Comparison of ENCODE assay signal across 2 cellular contexts in the genomic region with DNA sequence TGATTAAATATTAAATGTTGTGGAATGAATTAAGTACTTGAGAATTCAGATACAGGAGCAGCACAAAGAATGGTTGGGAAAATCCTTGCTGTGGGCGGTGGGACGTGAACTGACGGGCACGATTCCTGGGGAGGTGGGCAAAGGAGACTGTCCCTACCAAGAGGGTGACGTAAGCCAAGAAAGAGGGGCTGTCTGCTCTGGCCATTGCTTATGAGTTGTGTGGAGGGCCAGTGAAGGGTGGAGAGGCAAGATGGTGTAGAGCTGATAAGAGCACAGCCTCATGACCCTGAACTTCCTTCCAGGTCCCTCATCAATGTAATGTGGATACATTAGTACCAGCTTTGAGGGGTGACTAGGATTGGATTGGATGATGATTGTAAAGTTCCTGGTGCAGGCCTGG.
TF ChIP-seq lines count a peak whose summit lies in the region.

No MANE protein-coding gene starts in this region.

TF ChIP-seq in WTC11, 78 proteins besides CTCF, POLR2A, EP300 and RAD21 (continues in another document):
- TF ChIP-seq FOXJ3 (CRISPR knock-in tag; IDR thresholded peaks at IDR 0.05; ENCODE audit: borderline replicate concordance) (no peak), ELF4 (CRISPR knock-in tag; IDR thresholded peaks at IDR 0.05; ENCODE audit: low read depth) (no peak), ETV6 (CRISPR knock-in tag; IDR thresholded peaks at IDR 0.05) (no peak), TEAD1 (CRISPR knock-in tag; IDR thresholded peaks at IDR 0.05) (no peak), JAZF1 (CRISPR knock-in tag; IDR thresholded peaks at IDR 0.05) (no peak), ZNF396 (CRISPR knock-in tag; IDR thresholded peaks at IDR 0.05; ENCODE audit: borderline replicate concordance) (no peak), HMGA2 (CRISPR knock-in tag; IDR thresholded peaks at IDR 0.05) (no peak), ZNF416 (CRISPR knock-in tag; IDR thresholded peaks at IDR 0.05) (no peak), GRHL2 (CRISPR knock-in tag; IDR thresholded peaks at IDR 0.05; ENCODE audit: insufficient replicate concordance, severe bottlenecking) (no peak)
- TF ChIP-seq, protein P1, sequence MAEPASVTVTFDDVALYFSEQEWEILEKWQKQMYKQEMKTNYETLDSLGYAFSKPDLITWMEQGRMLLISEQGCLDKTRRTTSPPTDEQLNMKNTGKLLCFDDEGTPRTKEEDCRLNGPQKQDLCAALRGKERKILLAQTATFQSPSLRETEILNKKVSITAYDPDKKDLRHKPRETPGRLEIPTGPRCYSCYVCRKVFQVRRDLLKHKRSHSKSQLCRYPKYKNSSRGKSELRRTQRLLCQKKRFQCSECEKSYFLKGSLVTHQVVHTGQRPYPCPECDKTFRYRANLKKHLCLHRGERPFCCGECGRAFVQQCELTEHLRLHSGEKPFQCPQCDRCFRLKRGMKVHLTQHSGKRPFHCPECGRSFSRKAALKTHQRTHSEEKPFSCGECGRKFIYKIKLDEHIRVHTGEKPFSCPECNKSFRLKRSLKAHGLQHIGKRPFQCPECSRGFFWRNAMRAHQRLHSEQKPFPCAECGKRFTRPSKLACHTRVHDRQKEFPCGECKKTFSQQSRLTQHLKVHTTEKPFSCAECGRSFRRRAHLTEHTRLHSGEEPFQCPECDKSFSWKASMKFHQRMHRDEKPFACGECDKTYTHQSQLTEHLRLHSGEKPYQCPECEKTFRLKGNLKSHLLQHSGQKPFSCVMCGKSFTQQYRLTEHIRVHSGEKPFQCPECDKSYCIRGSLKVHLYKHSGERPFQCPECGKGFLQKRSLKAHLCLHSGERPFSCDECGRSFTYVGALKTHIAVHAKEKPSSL (CRISPR knock-in tag; conservative IDR thresholded peaks at IDR 0.05) = no peak
- TF ChIP-seq, protein P2, sequence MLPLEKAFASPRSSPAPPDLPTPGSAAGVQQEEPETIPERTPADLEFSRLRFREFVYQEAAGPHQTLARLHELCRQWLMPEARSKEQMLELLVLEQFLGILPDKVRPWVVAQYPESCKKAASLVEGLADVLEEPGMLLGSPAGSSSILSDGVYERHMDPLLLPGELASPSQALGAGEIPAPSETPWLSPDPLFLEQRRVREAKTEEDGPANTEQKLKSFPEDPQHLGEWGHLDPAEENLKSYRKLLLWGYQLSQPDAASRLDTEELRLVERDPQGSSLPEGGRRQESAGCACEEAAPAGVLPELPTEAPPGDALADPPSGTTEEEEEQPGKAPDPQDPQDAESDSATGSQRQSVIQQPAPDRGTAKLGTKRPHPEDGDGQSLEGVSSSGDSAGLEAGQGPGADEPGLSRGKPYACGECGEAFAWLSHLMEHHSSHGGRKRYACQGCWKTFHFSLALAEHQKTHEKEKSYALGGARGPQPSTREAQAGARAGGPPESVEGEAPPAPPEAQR (CRISPR knock-in tag; IDR thresholded peaks at IDR 0.05) = no peak
- TF ChIP-seq, protein P3, sequence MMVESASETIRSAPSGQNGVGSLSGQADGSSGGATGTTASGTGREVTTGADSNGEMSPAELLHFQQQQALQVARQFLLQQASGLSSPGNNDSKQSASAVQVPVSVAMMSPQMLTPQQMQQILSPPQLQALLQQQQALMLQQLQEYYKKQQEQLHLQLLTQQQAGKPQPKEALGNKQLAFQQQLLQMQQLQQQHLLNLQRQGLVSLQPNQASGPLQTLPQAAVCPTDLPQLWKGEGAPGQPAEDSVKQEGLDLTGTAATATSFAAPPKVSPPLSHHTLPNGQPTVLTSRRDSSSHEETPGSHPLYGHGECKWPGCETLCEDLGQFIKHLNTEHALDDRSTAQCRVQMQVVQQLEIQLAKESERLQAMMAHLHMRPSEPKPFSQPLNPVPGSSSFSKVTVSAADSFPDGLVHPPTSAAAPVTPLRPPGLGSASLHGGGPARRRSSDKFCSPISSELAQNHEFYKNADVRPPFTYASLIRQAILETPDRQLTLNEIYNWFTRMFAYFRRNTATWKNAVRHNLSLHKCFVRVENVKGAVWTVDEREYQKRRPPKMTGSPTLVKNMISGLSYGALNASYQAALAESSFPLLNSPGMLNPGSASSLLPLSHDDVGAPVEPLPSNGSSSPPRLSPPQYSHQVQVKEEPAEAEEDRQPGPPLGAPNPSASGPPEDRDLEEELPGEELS (CRISPR knock-in tag; IDR thresholded peaks at IDR 0.05) = no peak
- TF ChIP-seq, protein P4, sequence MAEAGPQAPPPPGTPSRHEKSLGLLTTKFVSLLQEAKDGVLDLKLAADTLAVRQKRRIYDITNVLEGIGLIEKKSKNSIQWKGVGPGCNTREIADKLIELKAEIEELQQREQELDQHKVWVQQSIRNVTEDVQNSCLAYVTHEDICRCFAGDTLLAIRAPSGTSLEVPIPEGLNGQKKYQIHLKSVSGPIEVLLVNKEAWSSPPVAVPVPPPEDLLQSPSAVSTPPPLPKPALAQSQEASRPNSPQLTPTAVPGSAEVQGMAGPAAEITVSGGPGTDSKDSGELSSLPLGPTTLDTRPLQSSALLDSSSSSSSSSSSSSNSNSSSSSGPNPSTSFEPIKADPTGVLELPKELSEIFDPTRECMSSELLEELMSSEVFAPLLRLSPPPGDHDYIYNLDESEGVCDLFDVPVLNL (CRISPR knock-in tag; IDR thresholded peaks at IDR 0.05; ENCODE audit: borderline replicate concordance, low read depth) = no peak
- TF ChIP-seq, protein P5, sequence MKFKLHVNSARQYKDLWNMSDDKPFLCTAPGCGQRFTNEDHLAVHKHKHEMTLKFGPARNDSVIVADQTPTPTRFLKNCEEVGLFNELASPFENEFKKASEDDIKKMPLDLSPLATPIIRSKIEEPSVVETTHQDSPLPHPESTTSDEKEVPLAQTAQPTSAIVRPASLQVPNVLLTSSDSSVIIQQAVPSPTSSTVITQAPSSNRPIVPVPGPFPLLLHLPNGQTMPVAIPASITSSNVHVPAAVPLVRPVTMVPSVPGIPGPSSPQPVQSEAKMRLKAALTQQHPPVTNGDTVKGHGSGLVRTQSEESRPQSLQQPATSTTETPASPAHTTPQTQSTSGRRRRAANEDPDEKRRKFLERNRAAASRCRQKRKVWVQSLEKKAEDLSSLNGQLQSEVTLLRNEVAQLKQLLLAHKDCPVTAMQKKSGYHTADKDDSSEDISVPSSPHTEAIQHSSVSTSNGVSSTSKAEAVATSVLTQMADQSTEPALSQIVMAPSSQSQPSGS (CRISPR knock-in tag; IDR thresholded peaks at IDR 0.05; ENCODE audit: borderline replicate concordance, low read depth) = no peak
- TF ChIP-seq, protein P6, sequence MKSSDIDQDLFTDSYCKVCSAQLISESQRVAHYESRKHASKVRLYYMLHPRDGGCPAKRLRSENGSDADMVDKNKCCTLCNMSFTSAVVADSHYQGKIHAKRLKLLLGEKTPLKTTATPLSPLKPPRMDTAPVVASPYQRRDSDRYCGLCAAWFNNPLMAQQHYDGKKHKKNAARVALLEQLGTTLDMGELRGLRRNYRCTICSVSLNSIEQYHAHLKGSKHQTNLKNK (CRISPR knock-in tag; IDR thresholded peaks at IDR 0.05) = no peak

TF ChIP-seq in H1, 55 proteins besides CTCF, POLR2A, EP300 and RAD21:
- no peak for TF ChIP-seq YY1 (IDR thresholded peaks at IDR 0.05; ENCODE audit: low read depth, low read length)
- TF ChIP-seq KDM5A (IDR thresholded peaks at IDR 0.05; ENCODE audit: low read length) = no peak
- TF ChIP-seq SRF (IDR thresholded peaks at IDR 0.05; ENCODE audit: low read depth, low read length) = no peak
- no peak for TF ChIP-seq GTF2F1 (IDR thresholded peaks at IDR 0.05; ENCODE audit: borderline replicate concordance, low read depth, low read length)
- TF ChIP-seq ASH2L (IDR thresholded peaks at IDR 0.05; ENCODE audit: low read length) = no peak
- no peak for TF ChIP-seq NANOG (IDR thresholded peaks at IDR 0.05; ENCODE audit: insufficient read depth, low read depth, low read length, poor library complexity, severe bottlenecking)
- no peak for TF ChIP-seq CHD1 (IDR thresholded peaks at IDR 0.05; ENCODE audit: low read depth, low read length)
- no peak for TF ChIP-seq SP2 (IDR thresholded peaks at IDR 0.05; ENCODE audit: low read length)
- TF ChIP-seq, protein P7, sequence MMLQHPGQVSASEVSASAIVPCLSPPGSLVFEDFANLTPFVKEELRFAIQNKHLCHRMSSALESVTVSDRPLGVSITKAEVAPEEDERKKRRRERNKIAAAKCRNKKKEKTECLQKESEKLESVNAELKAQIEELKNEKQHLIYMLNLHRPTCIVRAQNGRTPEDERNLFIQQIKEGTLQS (IDR thresholded peaks at IDR 0.05; ENCODE audit: insufficient read depth, low read depth, low read length) = no peak
- TF ChIP-seq, protein P5 (IDR thresholded peaks at IDR 0.05; ENCODE audit: low read length) = no peak
TF ChIP-seq in H1: peak in this region for 0.
